11 cellular contexts compared by ENCODE assay signal in the genomic region with DNA sequence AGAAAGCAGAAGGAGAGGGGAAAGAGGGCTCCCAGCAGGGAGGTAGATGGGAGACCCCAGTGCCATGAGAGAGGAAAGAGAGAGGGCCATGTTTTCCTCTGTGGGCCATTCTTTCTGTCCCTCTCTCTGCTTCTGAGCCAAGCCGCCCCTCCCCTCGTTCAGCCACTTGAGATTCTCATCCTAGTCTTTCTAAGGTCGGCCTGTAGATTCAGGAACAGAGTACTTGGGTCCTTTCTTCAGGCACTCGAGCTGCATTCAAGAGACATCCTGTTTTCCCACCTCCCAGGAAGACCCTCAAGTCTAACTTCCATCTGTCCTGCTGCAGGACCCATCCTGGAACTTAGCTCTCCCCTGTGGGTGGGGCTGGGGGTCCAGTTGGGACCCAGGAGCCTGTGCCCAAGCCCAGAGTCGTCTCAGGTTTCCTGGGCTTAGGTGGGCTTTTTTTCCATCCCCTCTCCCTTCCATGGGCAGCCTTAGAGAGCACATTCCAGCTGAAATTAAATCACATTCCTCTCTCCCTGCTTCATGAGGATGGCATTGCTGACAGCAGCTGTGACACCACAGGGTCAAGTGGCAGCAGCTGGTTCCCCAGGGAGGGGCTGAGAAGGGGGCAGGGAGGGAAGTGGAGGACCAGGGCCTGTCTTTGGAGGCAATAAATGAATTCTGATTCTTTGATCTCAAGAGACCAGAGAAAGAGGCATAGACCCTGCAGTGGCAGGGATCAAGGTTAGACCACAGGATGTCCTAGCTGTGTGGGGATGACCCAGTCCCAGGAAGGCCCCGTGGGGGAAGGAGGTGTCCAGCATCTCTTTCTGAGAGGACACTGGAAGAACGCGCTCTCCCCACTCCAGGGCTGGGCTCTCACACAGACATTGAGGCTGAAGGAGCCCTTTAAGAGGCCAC. TPM values are rescaled to one million over a fixed set of nuclear protein-coding genes. Genes with fewer than 3 reads are reported as not detected.
DNase-seq lines count a peak whose midpoint lies in the region; ATAC-seq, FAIRE-seq and TF ChIP-seq lines count a peak whose summit lies in the region.
"Had no signal": no experiment of that assay in that cellular context is flagged by ENCODE, and none has a peak within 500 bp of the region (broad histone marks: within the 10 kb centered on the region; RNA-seq: fewer than 3 reads in every experiment).

No MANE protein-coding gene starts in this region.

- peaks cover 80% of the 10 kb centered on the region for H3K4me1 Mint-ChIP-seq in endodermal cell

- no peak for TF ChIP-seq EP300 in A549 (IDR thresholded peaks at IDR 0.05)

- no peaks in the 10 kb centered on the region for H4K20me1 ChIP-seq in IMR-90 (ENCODE audit: insufficient read depth, low read length)

- peak overlapping the region; percentile 96 for H2BK120ac ChIP-seq in IMR-90 (ENCODE audit: low read depth, low read length)

- no peaks in the 10 kb centered on the region for H3K36me3 ChIP-seq in IMR-90 (ENCODE audit: control insufficient read depth, insufficient read depth, low read length)
- H3K36me3 ChIP-seq in endodermal cell (ENCODE audit: control insufficient read depth, insufficient read depth, low read length) = no peaks in the 10 kb centered on the region

- BruUV-seq in IMR-90 (replicated peaks; lab: Mats Ljungman, UMichigan) = no TSS peak

- peak overlapping the region; percentile 87; the same call in 2 of the 3 replicates for H2BK15ac ChIP-seq in IMR-90 (ENCODE audit: low read depth, low read length)

- H2BK20ac ChIP-seq in IMR-90 (ENCODE audit: low read depth, low read length) = peak overlapping the region; percentile 97

- peaks cover 0 to 39% of the 10 kb centered on the region in 2 experiments; a peak in 2 of 4 replicates for H3K79me1 ChIP-seq in IMR-90 (ENCODE audit: low read depth in 1 of 2, low read length in 2 of 2)

- peaks cover 55% of the 10 kb centered on the region for H3K4me1 ChIP-seq in A549
- H3K4me1 ChIP-seq in IMR-90 (ENCODE audit: control insufficient read depth, insufficient read depth, low read length) = peaks cover 66% of the 10 kb centered on the region
- H3K4me1 ChIP-seq in endodermal cell (ENCODE audit: control insufficient read depth, insufficient read depth, low read length) = peaks cover 28% of the 10 kb centered on the region

- peak overlapping the region; percentile 58 to 97 for H3K27ac ChIP-seq in A549
- peak overlapping the region; percentile 76 for H3K27ac ChIP-seq in IMR-90 (ENCODE audit: insufficient read depth, low read length)
- peak overlapping the region; percentile 95 for H3K27ac ChIP-seq in endodermal cell (ENCODE audit: low read depth, low read length)

- peak overlapping the region; percentile 83 for H2AFZ ChIP-seq in IMR-90 (replicated peaks; ENCODE audit: low read length, poor library complexity)

- no peak overlapping the region for H3K4me3 ChIP-seq in A549
- no peak overlapping the region for H3K4me3 ChIP-seq in IMR-90 (ENCODE audit: insufficient read depth, low read depth, low read length)
- H3K4me3 ChIP-seq in endodermal cell (ENCODE audit: low read length) = no peak overlapping the region

- H3K27me3 Mint-ChIP-seq in endodermal cell (ENCODE audit: insufficient read depth) = peaks cover 5% of the 10 kb centered on the region

- no peak for FAIRE-seq in A549 (lab: Jason Lieb, UNC)

- peak overlapping the region; percentile 95 for H2BK5ac ChIP-seq in IMR-90 (ENCODE audit: low read depth, low read length, poor library complexity, severe bottlenecking)

- in situ Hi-C loops in IMR-90 (cut with MboI; ENCODE audit: low sequenced_read_pairs) = no loop called here

- peak overlapping the region; percentile 54 for H3K4me2 ChIP-seq in A549
- peak overlapping the region; percentile 26 for H3K4me2 ChIP-seq in IMR-90 (ENCODE audit: low read depth, low read length)

- DNase-seq in A549 (ENCODE audit: low read depth in 1 of 2, low spot score in 1 of 2) = no peak
- peak; percentile 58 for DNase-seq in IMR-90
- DNase-seq in endodermal cell = peak; percentile 84
- peak; percentile 96 for DNase-seq in myocyte (ENCODE audit: low read depth)
- DNase-seq in sciatic nerve (ENCODE audit: low spot score) = no peak
- no peak for DNase-seq in HEK293T (ENCODE audit: extremely low spot score)
- no peak for DNase-seq in activated CD8-positive, alpha-beta memory T cell treated with anti-CD3 and anti-CD28 coated beads, Interleukin-2, amount 50 U/mL, for 4 hours
- DNase-seq: activated CD4-positive, alpha-beta T cell treated with anti-CD3 and anti-CD28 coated beads for 48 hours; CD8-positive, alpha-beta T cell had no signal

- peak overlapping the region; percentile 71 for H4K5ac ChIP-seq in IMR-90 (ENCODE audit: low read depth, low read length)

- H2AK9ac ChIP-seq in IMR-90 (replicated peaks; ENCODE audit: low read depth, low read length, poor library complexity) = peak overlapping the region; percentile 93

- CTCF ChIA-PET in A549 (lab: Yijun Ruan, JAX) = interaction anchor here (0.6 to 15.2 kb wide), 11 partner anchors 12 to 706 kb away, joined by 3 to 402 read pairs (median 4); partner anchors contain the start of genes CRABP2, HAPLN2 and NES
- CTCF ChIA-PET in IMR-90 (lab: Yijun Ruan, JAX) = interaction anchor here (1.1 kb wide), 1 partner anchor 12 kb away, joined by 3 read pairs; no protein-coding TSS in a partner anchor
- CTCF ChIA-PET in HEK293T (lab: Yijun Ruan, JAX) = interaction anchor here (0.6 to 2.0 kb wide), 7 partner anchors 12 to 97 kb away, joined by 3 to 11 read pairs (median 5); partner anchors contain the start of gene NES

- H3K4me3 Mint-ChIP-seq in endodermal cell = no peak overlapping the region
- H3K4me3 Mint-ChIP-seq: CD8-positive, alpha-beta T cell had no signal

- WGBS in A549 (ENCODE audit: missing lambda C conversion rate) = 71% methylated on average over 8 of the region's 8 CpGs
- no CpG with 5 or more reads among the region's 8 CpGs for WGBS in IMR-90 (ENCODE audit: extremely low coverage in 2 of 2, insufficient read length in 1 of 2), 2 experiments
- 27 to 57% methylated on average over 4 to 8 of the region's 8 CpGs for WGBS in endodermal cell (ENCODE audit: insufficient coverage in 1 of 2, insufficient read length in 1 of 2), 2 experiments

- ATAC-seq in A549 = no peak
- peak; percentile 5; the same call in 1 of the 2 replicates for ATAC-seq in IMR-90 (ENCODE audit: low read depth)
- ATAC-seq in sciatic nerve = no peak
- no peak for ATAC-seq in HG03460 (IDR thresholded peaks at IDR 0.05; ENCODE audit: unreplicated experiment)
- ATAC-seq: CD8-positive, alpha-beta T cell had no signal

- POLR2A ChIA-PET in A549 (lab: Yijun Ruan, JAX) = no interaction called here
- POLR2A ChIA-PET in IMR-90 (lab: Charles Lee; ENCODE audit: unreplicated experiment) = interaction anchor here (0.6 to 2.1 kb wide), 3 partner anchors 9 to 16 kb away, joined by 3 to 22 read pairs (median 5); partner anchors contain the start of gene NES
- POLR2A ChIA-PET in HEK293T (lab: Yijun Ruan, JAX) = interaction anchor here (0.7 to 1.8 kb wide), 7 partner anchors 9 to 207 kb away, joined by 3 to 7 read pairs (median 4); partner anchors contain the start of genes ISG20L2, METTL25B and NES

- H3K9me1 ChIP-seq in IMR-90 (ENCODE audit: insufficient read depth, low read length) = peaks cover 28% of the 10 kb centered on the region

- peak overlapping the region; percentile 80 for H3K56ac ChIP-seq in IMR-90 (ENCODE audit: extremely low read depth, insufficient read depth, low read length)

- H2AK5ac ChIP-seq in IMR-90 (ENCODE audit: low read depth, low read length) = peak overlapping the region; percentile 97

- peak overlapping the region; percentile 97 for H4K91ac ChIP-seq in IMR-90 (ENCODE audit: insufficient read depth, low read depth, low read length)

- H3K14ac ChIP-seq in IMR-90 (replicated peaks; ENCODE audit: low read depth, low read length) = peak overlapping the region; percentile 89

- peak overlapping the region; percentile 77 for H3K18ac ChIP-seq in IMR-90 (ENCODE audit: low read depth, low read length)

- H3K27me3 ChIP-seq in IMR-90 (ENCODE audit: control insufficient read depth, insufficient read depth, low read length) (no peaks in the 10 kb centered on the region), endodermal cell (ENCODE audit: control insufficient read depth, insufficient read depth, low read length, poor library complexity, severe bottlenecking) (peaks cover 4% of the 10 kb centered on the region)

- no peaks in the 10 kb centered on the region for H3K36me3 Mint-ChIP-seq in endodermal cell (ENCODE audit: low read depth)
- H3K36me3 Mint-ChIP-seq: CD8-positive, alpha-beta T cell had no signal

- no peaks in the 10 kb centered on the region for H3K9me3 Mint-ChIP-seq in endodermal cell
- H3K9me3 Mint-ChIP-seq: CD8-positive, alpha-beta T cell had no signal

- TF ChIP-seq RAD21 in A549 (conservative IDR thresholded peaks at IDR 0.05 in 1 of 2, IDR thresholded peaks at IDR 0.05 in 1 of 2) = no peak
- no peak for TF ChIP-seq RAD21 in IMR-90 (IDR thresholded peaks at IDR 0.05; ENCODE audit: low read length)

- TF ChIP-seq POLR2A in A549 (IDR thresholded peaks at IDR 0.05; ENCODE audit: low read length) = no peak
- TF ChIP-seq POLR2A in IMR-90 (IDR thresholded peaks at IDR 0.05; ENCODE audit: low read depth, low read length) = no peak

- TF ChIP-seq CTCF in A549 (IDR thresholded peaks at IDR 0.05) (no peak), IMR-90 (conservative IDR thresholded peaks at IDR 0.05; ENCODE audit: low read depth, low read length) (no peak), endodermal cell (conservative IDR thresholded peaks at IDR 0.05) (no peak)

- H3K4ac ChIP-seq in IMR-90 (ENCODE audit: low read depth, low read length) = peak overlapping the region; percentile 87

- H4K8ac ChIP-seq in IMR-90 (ENCODE audit: low read depth in 2 of 2, low read length in 2 of 2) = peak overlapping the region; percentile 75 to 97; a peak in 3 of 4 replicates

- H3K23ac ChIP-seq in IMR-90 (ENCODE audit: low read depth, low read length) = peak overlapping the region; percentile 73

- H3K9ac ChIP-seq in IMR-90 (ENCODE audit: low read depth, low read length) = peak overlapping the region; percentile 54
- no peak overlapping the region for H3K9ac ChIP-seq in endodermal cell (ENCODE audit: extremely low read depth, low read length, poor library complexity, severe bottlenecking)

- H3K9me3 ChIP-seq in A549 = no peaks in the 10 kb centered on the region
- H3K9me3 ChIP-seq in IMR-90 (ENCODE audit: control insufficient read depth, insufficient read depth, low read length) = no peaks in the 10 kb centered on the region
- no peaks in the 10 kb centered on the region for H3K9me3 ChIP-seq in endodermal cell (ENCODE audit: control insufficient read depth, low read length)

- intact Hi-C loops in IMR-90 (cut with micrococcal nuclease) (no loop called here), sciatic nerve (cut with DNase I) (no loop called here)

- dilution Hi-C loops in IMR-90 (cut with HindIII; ENCODE audit: low sequenced_read_pairs, unreplicated experiment) = no loop called here

- H3K27ac Mint-ChIP-seq in endodermal cell = peak overlapping the region; percentile 85
- H3K27ac Mint-ChIP-seq: CD8-positive, alpha-beta T cell had no signal

RNA-seq across cellular contexts. Expression of gene NES, which starts 12.9 kb away (rescaled TPM):
- polyA plus RNA-seq in A549 (2011; rRNA removed) (0.57 and 0.65 TPM in 2 replicates), A549 (2017; fragmentation: RNase III; extraction: RNeasy Plus Mini Kit Qiagen cat#74134 plus additional on column Dnase treatment) (2.1 to 2.8 TPM (median 2.1 TPM) in 3 replicates), IMR-90 (2012; rRNA removed) (25.3 and 26.7 TPM in 2 replicates)
- 0.34 and 0.39 TPM in 2 replicates for polyA plus RNA-seq in A549 (2012; cell fraction: cytosol; rRNA removed)
- polyA plus RNA-seq in A549 (2012; cell fraction: nucleus; rRNA removed) = 2.5 and 2.7 TPM in 2 replicates
- polyA minus RNA-seq in A549 (2011; rRNA and poly(A)+ RNA removed) = 0.45 and 0.54 TPM in 2 replicates
- total RNA-seq in IMR-90 (2012; rRNA removed) (40.1 and 46.1 TPM in 2 replicates), endodermal cell (100 to 1,000 TPM in 1 of 2 donors, 10 to 100 TPM in 1; 65.8 to 103 TPM), myocyte (1,770 and 2,264 TPM in 2 replicates), sciatic nerve (126 TPM)
- polyA plus RNA-seq in IMR-90 (2012; cell fraction: cytosol; rRNA removed) = 12.6 and 13.2 TPM in 2 replicates
- polyA plus RNA-seq in IMR-90 (2012; cell fraction: nucleus; rRNA removed; ENCODE audit: low replicate concordance) = 30.6 and 35.9 TPM in 2 replicates
- 271 TPM for polyA plus RNA-seq in endodermal cell (2013, experiment 1 of 2)
- 261 TPM for polyA plus RNA-seq in endodermal cell (2013, experiment 2 of 2)
- polyA plus RNA-seq in myocyte (2012) = 834 TPM
- total RNA-seq: CD8-positive, alpha-beta T cell had no signal

RNA-seq across cellular contexts. Expression of gene BCAN, which starts 22.4 kb away (rescaled TPM):
- polyA plus RNA-seq in A549 (2011; rRNA removed) (0.12 TPM in 1 of 2 replicates, not detected in the other), A549 (2017; fragmentation: RNase III; extraction: RNeasy Plus Mini Kit Qiagen cat#74134 plus additional on column Dnase treatment) (not detected in 3 replicates), IMR-90 (2012; rRNA removed) (0.07 TPM in 1 of 2 replicates, not detected in the other)
- 0.03 TPM in 1 of 2 replicates, not detected in the other for polyA plus RNA-seq in A549 (2012; cell fraction: cytosol; rRNA removed)
- 0.07 and 0.18 TPM in 2 replicates for polyA plus RNA-seq in A549 (2012; cell fraction: nucleus; rRNA removed)
- polyA minus RNA-seq in A549 (2011; rRNA and poly(A)+ RNA removed) = not detected in 2 replicates
- total RNA-seq in IMR-90 (2012; rRNA removed) (not detected in 2 replicates), endodermal cell (under 1 TPM in 1 of 2 donors, not detected in 1; 0.31 TPM), myocyte (0.11 TPM in 1 of 2 replicates, not detected in the other), sciatic nerve (0.27 TPM)
- polyA plus RNA-seq in IMR-90 (2012; cell fraction: cytosol; rRNA removed) = 0.04 and 0.11 TPM in 2 replicates
- 0.05 TPM in 2 replicates for polyA plus RNA-seq in IMR-90 (2012; cell fraction: nucleus; rRNA removed; ENCODE audit: low replicate concordance)
- polyA plus RNA-seq in endodermal cell (2013, experiment 1 of 2) = 1.6 TPM
- 0.83 TPM for polyA plus RNA-seq in endodermal cell (2013, experiment 2 of 2)
- 1.0 TPM for polyA plus RNA-seq in myocyte (2012)
- total RNA-seq: CD8-positive, alpha-beta T cell; dermis microvascular lymphatic vessel endothelial cell had no signal

RNA-seq across cellular contexts. Expression of gene CRABP2, which starts 41.1 kb away (rescaled TPM):
- polyA plus RNA-seq in A549 (2011; rRNA removed) = 1.4 and 1.7 TPM in 2 replicates
- polyA plus RNA-seq in A549 (2012; cell fraction: cytosol; rRNA removed) = 2.9 and 3.8 TPM in 2 replicates
- 6.1 and 8.7 TPM in 2 replicates for polyA plus RNA-seq in A549 (2012; cell fraction: nucleus; rRNA removed)
- 15.6 to 19.1 TPM (median 17.9 TPM) in 3 replicates for polyA plus RNA-seq in A549 (2017; fragmentation: RNase III; extraction: RNeasy Plus Mini Kit Qiagen cat#74134 plus additional on column Dnase treatment)
- polyA minus RNA-seq in A549 (2011; rRNA and poly(A)+ RNA removed) = 1.0 TPM in 1 of 2 replicates, not detected in the other
- total RNA-seq in IMR-90 (2012; rRNA removed) = 6.1 and 6.3 TPM in 2 replicates
- 12.2 and 15.7 TPM in 2 replicates for polyA plus RNA-seq in IMR-90 (2012; rRNA removed)
- 12.2 and 23.5 TPM in 2 replicates for polyA plus RNA-seq in IMR-90 (2012; cell fraction: cytosol; rRNA removed)
- polyA plus RNA-seq in IMR-90 (2012; cell fraction: nucleus; rRNA removed; ENCODE audit: low replicate concordance) = 6.7 and 8.7 TPM in 2 replicates
- total RNA-seq in endodermal cell = 100 to 1,000 TPM; 243 to 780 TPM
- polyA plus RNA-seq in endodermal cell (2013, experiment 1 of 2) = 435 TPM
- polyA plus RNA-seq in endodermal cell (2013, experiment 2 of 2) = 409 TPM
- total RNA-seq in myocyte = 5.3 and 6.2 TPM in 2 replicates
- 6.0 TPM for polyA plus RNA-seq in myocyte (2012)
- 40.0 TPM for total RNA-seq in sciatic nerve
- total RNA-seq: dermis microvascular lymphatic vessel endothelial cell had no signal

RNA-seq across cellular contexts. Expression of gene HAPLN2, which starts 45.1 kb away (rescaled TPM):
- polyA plus RNA-seq in A549 (2011; rRNA removed) (0.11 and 0.23 TPM in 2 replicates), A549 (2017; fragmentation: RNase III; extraction: RNeasy Plus Mini Kit Qiagen cat#74134 plus additional on column Dnase treatment) (0.10 to 0.16 TPM (median 0.13 TPM) in 3 replicates), IMR-90 (2012; rRNA removed) (not detected in 2 replicates)
- polyA plus RNA-seq in A549 (2012; cell fraction: cytosol; rRNA removed) = 0.08 and 0.09 TPM in 2 replicates
- polyA plus RNA-seq in A549 (2012; cell fraction: nucleus; rRNA removed) = 1.4 and 1.8 TPM in 2 replicates
- not detected in 2 replicates for polyA minus RNA-seq in A549 (2011; rRNA and poly(A)+ RNA removed)
- total RNA-seq in IMR-90 (2012; rRNA removed) (not detected in 2 replicates), endodermal cell (1 to 10 TPM in 1 of 2 donors, under 1 TPM in 1; 0.42 to 2.8 TPM), myocyte (not detected in 2 replicates), sciatic nerve (5.5 TPM)
- polyA plus RNA-seq in IMR-90 (2012; cell fraction: cytosol; rRNA removed) = 0.35 TPM in 1 of 2 replicates, not detected in the other
- 0.20 and 0.21 TPM in 2 replicates for polyA plus RNA-seq in IMR-90 (2012; cell fraction: nucleus; rRNA removed; ENCODE audit: low replicate concordance)
- polyA plus RNA-seq in endodermal cell (2013, experiment 1 of 2) = 0.82 TPM
- polyA plus RNA-seq in endodermal cell (2013, experiment 2 of 2) = 0.54 TPM
- 0.14 TPM for polyA plus RNA-seq in myocyte (2012)
- total RNA-seq: dermis microvascular lymphatic vessel endothelial cell had no signal

Comparison
In these comparisons a context has a peak if more than half of its experiments do, and no peak if none do; other contexts are left out.
1. DNase-seq: peak in IMR-90 (single experiment), endodermal cell (single experiment) and myocyte (single experiment); none in A549 (0 of 2), sciatic nerve (single experiment), HEK293T (single experiment) and activated CD8-positive, alpha-beta memory T cell treated with anti-CD3 and anti-CD28 coated beads, Interleukin-2, amount 50 U/mL, for 4 hours (single experiment).
2. RNA of gene NES, which starts 12.9 kb away (total RNA-seq): 1,770 to 2,264 TPM in myocyte; 126 TPM in sciatic nerve (single experiment), 65.8 to 103 TPM in endodermal cell and 40.1 to 46.1 TPM in IMR-90; every median in the first group is over 10 times any median in the second.
3. Peak in every context shown above with its lines, with median percentiles within 50 percentile points of each other: H3K27ac ChIP-seq.